Comparison of ENCODE assay signal across 1 cellular context in genomic region chr2:117958186-117958585, GRCh38.
A peak's percentile ranks its signal among the peaks of the same experiment; 100 is the strongest.
TF ChIP-seq lines count a peak whose summit lies in the region.

No MANE protein-coding gene starts in this region.

TF ChIP-seq in IMR-90, 13 proteins besides CTCF, POLR2A, EP300 and RAD21:
- TF ChIP-seq BHLHE40 (IDR thresholded peaks at IDR 0.05; ENCODE audit: low read depth, low read length) (no peak), CEBPB (IDR thresholded peaks at IDR 0.05; ENCODE audit: low read depth, low read length) (peak; percentile 94), RCOR1 (IDR thresholded peaks at IDR 0.05; ENCODE audit: insufficient replicate concordance, low read length) (no peak)
